ENCODE assay signal across 16 cellular contexts in the genomic region with DNA sequence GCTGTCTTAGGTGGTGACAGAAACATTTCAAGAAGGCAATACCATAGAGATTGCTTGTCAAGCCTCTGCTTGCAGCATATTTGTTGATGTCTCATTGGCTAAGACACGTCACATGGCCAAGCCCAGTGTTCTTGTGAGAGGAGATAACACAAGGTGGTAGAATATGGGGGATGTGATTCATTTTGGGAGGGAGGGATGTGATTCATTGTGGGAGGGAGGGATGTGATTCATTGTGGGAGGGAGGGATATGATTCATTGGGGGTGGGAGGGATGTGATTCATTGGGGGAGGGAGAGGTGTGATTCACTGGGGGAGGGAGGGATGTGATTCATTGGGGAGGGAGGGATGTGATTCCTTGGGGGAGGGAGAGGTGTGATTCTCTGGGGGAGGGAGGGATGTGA.
A peak's percentile ranks its signal among the peaks of the same experiment; 100 is the strongest.
DNase-seq lines count a peak whose midpoint lies in the region; ATAC-seq and TF ChIP-seq lines count a peak whose summit lies in the region.
"Had no signal": no experiment of that assay in that cellular context is flagged by ENCODE, and none has a peak within 500 bp of the region (broad histone marks: within the 10 kb centered on the region; RNA-seq: fewer than 3 reads in every experiment).

No MANE protein-coding gene starts in this region.

- intact Hi-C loops in MCF 10A (cut with micrococcal nuclease): no loop called here
- intact Hi-C loops in breast epithelium (cut with DNase I; ENCODE audit: low total_unique reads): no loop called here
- intact Hi-C loops in body of pancreas (cut with DNase I): no loop called here

- H3K27ac ChIP-seq in breast epithelium (no peak overlapping the region), RWPE2 (ENCODE audit: poor library complexity, severe bottlenecking) (peak overlapping the region; percentile 45), body of pancreas (no peak overlapping the region)
- H3K27ac ChIP-seq: BLaER1 treated with 17β-estradiol and CSF1 and Interleukin-3, amounts not matched to agents 10 nM and 100 nM had no signal

- H3K36me3 Mint-ChIP-seq in MCF 10A (ENCODE audit: insufficient read depth, unreplicated experiment): no peaks in the 10 kb centered on the region
- H3K36me3 Mint-ChIP-seq: T-cell had no signal

- no peak overlapping the region for H3K4me3 Mint-ChIP-seq in MCF 10A (ENCODE audit: unreplicated experiment)
- H3K4me3 Mint-ChIP-seq: T-cell had no signal

- H3K27me3 Mint-ChIP-seq in MCF 10A (ENCODE audit: insufficient read depth, unreplicated experiment): no peaks in the 10 kb centered on the region
- H3K27me3 Mint-ChIP-seq: T-cell had no signal

- H3K4me1 ChIP-seq in breast epithelium: no peaks in the 10 kb centered on the region
- no peaks in the 10 kb centered on the region for H3K4me1 ChIP-seq in RWPE2 (ENCODE audit: insufficient read depth, poor library complexity, severe bottlenecking)
- no peaks in the 10 kb centered on the region for H3K4me1 ChIP-seq in body of pancreas
- H3K4me1 ChIP-seq: HAP-1 had no signal

- no TSS peak for BruUV-seq in MCF 10A (replicated peaks; lab: Mats Ljungman, UMichigan)

- H3K9me3 ChIP-seq in breast epithelium (no peaks in the 10 kb centered on the region), RWPE2 (ENCODE audit: severe bottlenecking) (no peaks in the 10 kb centered on the region), body of pancreas (no peaks in the 10 kb centered on the region)
- H3K9me3 ChIP-seq: HAP-1 had no signal

- H3K4me3 ChIP-seq in breast epithelium: no peak overlapping the region
- no peak overlapping the region for H3K4me3 ChIP-seq in RWPE2 (ENCODE audit: severe bottlenecking)
- H3K4me3 ChIP-seq in fibroblast of mammary gland (ENCODE audit: control insufficient read depth, low read depth, low read length): no peak overlapping the region
- H3K4me3 ChIP-seq in body of pancreas: no peak overlapping the region
- H3K4me3 ChIP-seq: BLaER1 treated with 17β-estradiol and CSF1 and Interleukin-3, amounts not matched to agents 10 nM and 100 nM; HAP-1 had no signal

- CTCF ChIA-PET in MCF 10A (lab: Yijun Ruan, JAX): interaction anchor here (0.5 kb wide), 1 partner anchor 87 kb away, joined by 3 read pairs; no protein-coding TSS in a partner anchor

- no peak for TF ChIP-seq CTCF in MCF 10A (IDR thresholded peaks at IDR 0.05; ENCODE audit: unreplicated experiment)
- no peak for TF ChIP-seq CTCF in breast epithelium (IDR thresholded peaks at IDR 0.05)
- no peak for TF ChIP-seq CTCF in RWPE2 (IDR thresholded peaks at IDR 0.05; ENCODE audit: poor library complexity, severe bottlenecking)
- no peak for TF ChIP-seq CTCF in fibroblast of mammary gland (conservative IDR thresholded peaks at IDR 0.05; ENCODE audit: control insufficient read depth, insufficient read depth, low read depth, low read length)
- no peak for TF ChIP-seq CTCF in body of pancreas (IDR thresholded peaks at IDR 0.05)

- H3K27me3 ChIP-seq in breast epithelium (no peaks in the 10 kb centered on the region), RWPE2 (ENCODE audit: insufficient read depth, poor library complexity, severe bottlenecking) (no peaks in the 10 kb centered on the region), body of pancreas (no peaks in the 10 kb centered on the region)
- H3K27me3 ChIP-seq: BLaER1 treated with 17β-estradiol and CSF1 and Interleukin-3, amounts not matched to agents 10 nM and 100 nM had no signal

- no peaks in the 10 kb centered on the region for H3K36me3 ChIP-seq in breast epithelium
- no peaks in the 10 kb centered on the region for H3K36me3 ChIP-seq in RWPE2 (ENCODE audit: low read depth)
- H3K36me3 ChIP-seq in body of pancreas (replicated peaks in 1 of 2; ENCODE audit: insufficient read depth in 1 of 2, low read depth in 2 of 2): no peaks in the 10 kb centered on the region
- H3K36me3 ChIP-seq: BLaER1 treated with 17β-estradiol and CSF1 and Interleukin-3, amounts not matched to agents 10 nM and 100 nM; HAP-1 had no signal

- H3K27ac Mint-ChIP-seq in MCF 10A (ENCODE audit: low read depth, unreplicated experiment): no peak overlapping the region
- H3K27ac Mint-ChIP-seq: T-cell had no signal

- WGBS in body of pancreas, 2 donors: 43 to 67% methylated on average over 1 of the region's 1 CpG

- H3K9me3 Mint-ChIP-seq in MCF 10A (ENCODE audit: unreplicated experiment): peaks cover 8% of the 10 kb centered on the region

- POLR2A ChIA-PET in MCF 10A (lab: Yijun Ruan, JAX): no interaction called here

- peak; percentile 48 for DNase-seq in MCF 10A (ENCODE audit: unreplicated experiment)
- DNase-seq in breast epithelium (ENCODE audit: low spot score in 2 of 2): no peak
- no peak for DNase-seq in RWPE2 (ENCODE audit: low spot score)
- DNase-seq in fibroblast of mammary gland (ENCODE audit: low read depth): peak; percentile 49
- no peak for DNase-seq in NK-92 (lab: John Stamatoyannopoulos, UW; ENCODE audit: unreplicated experiment)
- DNase-seq in body of pancreas: no peak
- DNase-seq: NCI-H1436 treated with DMSO at 0.1 percent for 48 hours, NCI-H2029 treated with DMSO at 0.1 percent for 48 hours, NCI-H774, PC-3, T-cell had no signal

- TF ChIP-seq POLR2A in breast epithelium (IDR thresholded peaks at IDR 0.05) (no peak), body of pancreas (IDR thresholded peaks at IDR 0.05) (no peak)

- ATAC-seq in RWPE2 (ENCODE audit: low read depth) (no peak), body of pancreas (no peak), HG03460 (IDR thresholded peaks at IDR 0.05; ENCODE audit: unreplicated experiment) (no peak), HG03378 (IDR thresholded peaks at IDR 0.05; ENCODE audit: unreplicated experiment) (no peak)
- ATAC-seq: PC-3, Right ventricle myocardium inferior, T-cell had no signal

- no peaks in the 10 kb centered on the region for H3K4me1 Mint-ChIP-seq in MCF 10A (ENCODE audit: insufficient read depth, unreplicated experiment)
- H3K4me1 Mint-ChIP-seq: T-cell had no signal

Comparison
In these comparisons a context has a peak if more than half of its experiments do, and no peak if none do; other contexts are left out.
1. DNase-seq: peak in MCF 10A (single experiment) and fibroblast of mammary gland (single experiment); none in breast epithelium (0 of 2), RWPE2 (single experiment), NK-92 (single experiment) and body of pancreas (0 of 4).